28 cellular contexts compared by ENCODE assay signal in genomic region chr17:79461041-79461440, GRCh38.
A peak's percentile ranks its signal among the peaks of the same experiment; 100 is the strongest.
DNase-seq lines count a peak whose midpoint lies in the region; ATAC-seq, FAIRE-seq and TF ChIP-seq lines count a peak whose summit lies in the region.
"Had no signal": no experiment of that assay in that cellular context is flagged by ENCODE, and none has a peak within 500 bp of the region (broad histone marks: within the 10 kb centered on the region; RNA-seq: fewer than 3 reads in every experiment).

No MANE protein-coding gene starts in this region.

- H3K9me3 ChIP-seq in astrocyte (ENCODE audit: insufficient read depth, low read depth, low read length), result no peaks in the 10 kb centered on the region
- H3K9me3 ChIP-seq: esophagus muscularis mucosa, tibial nerve had no signal

- H3K4me1 Mint-ChIP-seq in astrocyte (ENCODE audit: low read depth, unreplicated experiment), result peaks cover 14% of the 10 kb centered on the region
- H3K4me1 Mint-ChIP-seq in activated naive CD4-positive, alpha-beta T cell treated with anti-CD3 and anti-CD28 coated beads, Interleukin-2, amount 10 ng/mL, durations not matched to agents 7 days and 5 days, result no peaks in the 10 kb centered on the region
- H3K4me1 Mint-ChIP-seq: activated B cell treated with CpG ODN at 0.5 μM for 24 hours; stimulated activated naive CD8-positive, alpha-beta T cell treated with anti-CD3 and anti-CD28 coated beads, Interleukin-15, amount 100 ng/mL, for 72 hours had no signal

- CTCF ChIA-PET in activated naive CD4-positive, alpha-beta T cell treated with anti-CD3 and anti-CD28 coated beads, Interleukin-2, amount 10 ng/mL, durations not matched to agents 7 days and 5 days (lab: Charles Lee), result no interaction called here

- FAIRE-seq in astrocyte (lab: Jason Lieb, UNC), result peak; percentile 9
- FAIRE-seq: GM18507 had no signal

- H3K4me3 ChIP-seq in astrocyte (ENCODE audit: insufficient read depth, low read depth, low read length), result no peak overlapping the region
- H3K4me3 ChIP-seq: esophagus muscularis mucosa, smooth muscle cell, tibial nerve had no signal

- no peaks in the 10 kb centered on the region for H3K36me3 ChIP-seq in astrocyte (ENCODE audit: insufficient read depth, low read length)
- H3K36me3 ChIP-seq: esophagus muscularis mucosa, tibial nerve had no signal

- no peak overlapping the region for H3K9ac ChIP-seq in astrocyte (ENCODE audit: low read length)

- peaks cover 8% of the 10 kb centered on the region for H3K27me3 Mint-ChIP-seq in astrocyte (ENCODE audit: low read depth, unreplicated experiment)
- H3K27me3 Mint-ChIP-seq in activated naive CD4-positive, alpha-beta T cell treated with anti-CD3 and anti-CD28 coated beads, Interleukin-2, amount 10 ng/mL, durations not matched to agents 7 days and 5 days, result peaks cover 16% of the 10 kb centered on the region

- H3K36me3 Mint-ChIP-seq in astrocyte (ENCODE audit: low read depth, unreplicated experiment), result no peaks in the 10 kb centered on the region
- H3K36me3 Mint-ChIP-seq in activated naive CD4-positive, alpha-beta T cell treated with anti-CD3 and anti-CD28 coated beads, Interleukin-2, amount 10 ng/mL, durations not matched to agents 7 days and 5 days, result no peaks in the 10 kb centered on the region

- no peak for TF ChIP-seq CTCF in astrocyte (IDR thresholded peaks at IDR 0.05; ENCODE audit: insufficient read depth, low read depth, low read length)

- no peaks in the 10 kb centered on the region for H3K79me2 ChIP-seq in astrocyte (ENCODE audit: insufficient read depth, low read length)

- H3K4me2 ChIP-seq in astrocyte (ENCODE audit: low read length), result peak overlapping the region; percentile 26
- H3K4me2 ChIP-seq: smooth muscle cell had no signal

- H2AFZ ChIP-seq in astrocyte (ENCODE audit: low read depth, low read length), result no peak overlapping the region

- H3K9me3 Mint-ChIP-seq in astrocyte (ENCODE audit: unreplicated experiment), result peaks cover 2% of the 10 kb centered on the region
- no peaks in the 10 kb centered on the region for H3K9me3 Mint-ChIP-seq in activated naive CD4-positive, alpha-beta T cell treated with anti-CD3 and anti-CD28 coated beads, Interleukin-2, amount 10 ng/mL, durations not matched to agents 7 days and 5 days
- H3K9me3 Mint-ChIP-seq: activated B cell treated with CpG ODN at 0.5 μM for 24 hours; stimulated activated naive CD8-positive, alpha-beta T cell treated with anti-CD3 and anti-CD28 coated beads, Interleukin-15, amount 100 ng/mL, for 72 hours had no signal

- ATAC-seq in HG02763 (IDR thresholded peaks at IDR 0.05; ENCODE audit: unreplicated experiment), result no peak
- ATAC-seq: Panc1; SK-N-SH treated with all-trans-retinoic acid at 6 μM for 48 hours; stimulated activated naive CD8-positive, alpha-beta T cell treated with anti-CD3 and anti-CD28 coated beads, Interleukin-15, amount 100 ng/mL, for 72 hours had no signal

- DNase-seq in AG08396 (ENCODE audit: low spot score) (peak; percentile 64), HS-5 (ENCODE audit: low read depth) (peak; percentile 61), astrocyte (ENCODE audit: low read depth) (peak; percentile 50), iris pigment epithelial cell (ENCODE audit: low read depth) (peak; percentile 33), DMS114 treated with DMSO at 0.1 percent for 48 hours (lab: John Stamatoyannopoulos, UW; ENCODE audit: unreplicated experiment) (no peak), NCI-H2196 treated with DMSO at 0.1 percent for 48 hours (lab: John Stamatoyannopoulos, UW; ENCODE audit: unreplicated experiment) (no peak)
- DNase-seq in activated naive CD4-positive, alpha-beta T cell treated with anti-CD3 and anti-CD28 coated beads, Interleukin-2, amount 10 ng/mL, durations not matched to agents 7 days and 5 days, result no peak
- DNase-seq: activated B cell treated with CpG ODN at 0.5 μM for 24 hours; activated CD4-positive, alpha-beta T cell treated with anti-CD3 and anti-CD28 coated beads, Interleukin-2, amount 50 U/mL, for 48 hours; activated effector memory CD4-positive, alpha-beta T cell treated with anti-CD3 and anti-CD28 coated beads, Interleukin-2, amount 50 U/mL, for 16 hours; amygdala; cerebellar nuclear complex; effector memory CD4-positive, alpha-beta T cell; head of caudate nucleus; KG1; NCI-H1092; NCI-H2029; NCI-H446 treated with DMSO at 0.1 percent for 48 hours; stimulated activated CD4-positive, alpha-beta T cell treated with anti-CD3 and anti-CD28 coated beads, Interleukin-2, amount 100 ng/mL, for 48 hours; stimulated activated naive CD8-positive, alpha-beta T cell treated with anti-CD3 and anti-CD28 coated beads, Interleukin-15, amount 100 ng/mL, for 72 hours had no signal

- no peaks in the 10 kb centered on the region for H4K20me1 ChIP-seq in astrocyte (ENCODE audit: insufficient read depth, low read length)

- peak overlapping the region; percentile 75 for H3K27ac Mint-ChIP-seq in astrocyte (ENCODE audit: unreplicated experiment)
- no peak overlapping the region for H3K27ac Mint-ChIP-seq in activated naive CD4-positive, alpha-beta T cell treated with anti-CD3 and anti-CD28 coated beads, Interleukin-2, amount 10 ng/mL, durations not matched to agents 7 days and 5 days
- H3K27ac Mint-ChIP-seq: activated B cell treated with CpG ODN at 0.5 μM for 24 hours; B cell; stimulated activated naive CD8-positive, alpha-beta T cell treated with anti-CD3 and anti-CD28 coated beads, Interleukin-15, amount 100 ng/mL, for 72 hours had no signal

- H3K4me3 Mint-ChIP-seq in astrocyte (ENCODE audit: unreplicated experiment), result no peak overlapping the region
- H3K4me3 Mint-ChIP-seq in activated naive CD4-positive, alpha-beta T cell treated with anti-CD3 and anti-CD28 coated beads, Interleukin-2, amount 10 ng/mL, durations not matched to agents 7 days and 5 days, result no peak overlapping the region
- H3K4me3 Mint-ChIP-seq: activated B cell treated with CpG ODN at 0.5 μM for 24 hours; B cell; stimulated activated naive CD8-positive, alpha-beta T cell treated with anti-CD3 and anti-CD28 coated beads, Interleukin-15, amount 100 ng/mL, for 72 hours had no signal

- H3K27me3 ChIP-seq in astrocyte (ENCODE audit: insufficient read depth, low read length), result no peaks in the 10 kb centered on the region
- H3K27me3 ChIP-seq: tibial nerve had no signal

- peaks cover 3% of the 10 kb centered on the region for H3K4me1 ChIP-seq in astrocyte (ENCODE audit: insufficient read depth, low read length)
- H3K4me1 ChIP-seq: esophagus muscularis mucosa had no signal

- no peak overlapping the region for H3K27ac ChIP-seq in astrocyte (ENCODE audit: low read depth, low read length)
- H3K27ac ChIP-seq: esophagus muscularis mucosa, tibial nerve had no signal

Comparison
In these comparisons a context has a peak if more than half of its experiments do, and no peak if none do; other contexts are left out.
1. DNase-seq: peak in AG08396 (single experiment), HS-5 (single experiment), astrocyte (single experiment) and iris pigment epithelial cell (single experiment); none in DMS114 treated with DMSO at 0.1 percent for 48 hours (single experiment), NCI-H2196 treated with DMSO at 0.1 percent for 48 hours (single experiment) and activated naive CD4-positive, alpha-beta T cell treated with anti-CD3 and anti-CD28 coated beads, Interleukin-2, amount 10 ng/mL, durations not matched to agents 7 days and 5 days (single experiment).